13 cellular contexts compared by ENCODE assay signal in the genomic region with DNA sequence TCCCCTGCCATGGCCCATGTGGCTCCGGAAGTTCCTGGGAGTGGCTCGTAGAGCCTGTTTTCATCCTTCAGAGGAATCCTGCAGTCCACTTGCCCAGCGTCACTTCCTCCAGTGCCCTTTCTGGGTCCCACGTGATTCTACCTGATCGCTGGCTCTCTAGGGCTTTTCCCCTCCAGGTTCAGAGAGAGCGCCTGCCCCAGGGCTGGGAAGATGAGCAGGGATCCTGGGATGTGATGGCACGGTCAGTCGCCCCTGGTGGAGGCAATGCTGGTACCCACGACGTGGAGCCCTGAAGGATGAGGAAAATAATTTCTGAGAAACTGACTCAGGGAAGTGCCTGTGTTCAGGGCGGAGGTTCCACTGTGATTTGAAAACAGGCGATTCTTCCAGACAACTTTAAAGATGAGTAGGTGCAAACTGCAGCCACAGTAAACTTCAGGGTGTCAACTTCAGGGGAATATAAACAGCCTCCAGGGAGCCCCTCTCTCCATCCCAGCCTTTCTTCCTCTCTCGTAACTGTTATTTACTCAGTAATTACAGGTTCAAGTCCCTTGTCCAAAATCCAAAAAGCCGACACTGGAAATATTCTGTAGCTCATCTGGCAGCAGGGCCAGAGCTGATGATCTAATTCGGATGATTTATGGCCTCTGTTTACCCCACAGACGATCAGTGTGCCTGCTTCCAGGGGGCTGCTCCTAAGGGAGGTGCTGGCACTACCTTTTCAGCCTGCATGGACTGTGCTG.
"Had no signal": no experiment of that assay in that cellular context is flagged by ENCODE, and none has a peak within 500 bp of the region (broad histone marks: within the 10 kb centered on the region; RNA-seq: fewer than 3 reads in every experiment).

No MANE protein-coding gene starts in this region.

- H3K27ac ChIP-seq: epithelial cell of prostate, heart left ventricle, neural progenitor cell, ovary, spleen, thoracic aorta had no signal

- H3K4me3 ChIP-seq: heart left ventricle, neural progenitor cell, ovary, sigmoid colon, spleen, thoracic aorta had no signal

- DNase-seq: activated CD4-positive, CD25-positive, alpha-beta regulatory T cell treated with anti-CD3 and anti-CD28 coated beads, Interleukin-2, amount 50 U/mL, for 72 hours; activated naive CD4-positive, alpha-beta T cell; activated naive CD8-positive, alpha-beta T cell treated with anti-CD3 and anti-CD28 coated beads, Interleukin-2, amount 10 ng/mL, durations not matched to agents 7 days and 5 days; aorta; heart left ventricle; ovary; sigmoid colon; T1000 had no signal

- H3K36me3 ChIP-seq: heart left ventricle, neural progenitor cell, ovary, sigmoid colon, spleen, thoracic aorta had no signal

- H3K4me3 Mint-ChIP-seq: activated naive CD8-positive, alpha-beta T cell treated with anti-CD3 and anti-CD28 coated beads, Interleukin-2, amount 10 ng/mL, durations not matched to agents 7 days and 5 days; neural progenitor cell; stimulated activated naive CD8-positive, alpha-beta T cell treated with anti-CD3 and anti-CD28 coated beads, Interleukin-15, Interleukin-2, amounts not matched to agents 100 ng/mL and 50 ng/mL, for 24 hours had no signal

- ATAC-seq: heart left ventricle had no signal

- H3K9me3 ChIP-seq: heart left ventricle, ovary, sigmoid colon, thoracic aorta had no signal

- H3K4me1 ChIP-seq: neural progenitor cell had no signal

- H3K27me3 Mint-ChIP-seq: activated naive CD8-positive, alpha-beta T cell treated with anti-CD3 and anti-CD28 coated beads, Interleukin-2, amount 10 ng/mL, durations not matched to agents 7 days and 5 days had no signal

- H3K27ac Mint-ChIP-seq: activated naive CD8-positive, alpha-beta T cell treated with anti-CD3 and anti-CD28 coated beads, Interleukin-2, amount 10 ng/mL, durations not matched to agents 7 days and 5 days; stimulated activated naive CD8-positive, alpha-beta T cell treated with anti-CD3 and anti-CD28 coated beads, Interleukin-15, Interleukin-2, amounts not matched to agents 100 ng/mL and 50 ng/mL, for 24 hours had no signal

- H3K36me3 Mint-ChIP-seq: activated naive CD8-positive, alpha-beta T cell treated with anti-CD3 and anti-CD28 coated beads, Interleukin-2, amount 10 ng/mL, durations not matched to agents 7 days and 5 days had no signal

- H3K4me1 Mint-ChIP-seq: activated naive CD8-positive, alpha-beta T cell treated with anti-CD3 and anti-CD28 coated beads, Interleukin-2, amount 10 ng/mL, durations not matched to agents 7 days and 5 days had no signal
